ENCODE assay signal across 8 cellular contexts in the genomic region with DNA sequence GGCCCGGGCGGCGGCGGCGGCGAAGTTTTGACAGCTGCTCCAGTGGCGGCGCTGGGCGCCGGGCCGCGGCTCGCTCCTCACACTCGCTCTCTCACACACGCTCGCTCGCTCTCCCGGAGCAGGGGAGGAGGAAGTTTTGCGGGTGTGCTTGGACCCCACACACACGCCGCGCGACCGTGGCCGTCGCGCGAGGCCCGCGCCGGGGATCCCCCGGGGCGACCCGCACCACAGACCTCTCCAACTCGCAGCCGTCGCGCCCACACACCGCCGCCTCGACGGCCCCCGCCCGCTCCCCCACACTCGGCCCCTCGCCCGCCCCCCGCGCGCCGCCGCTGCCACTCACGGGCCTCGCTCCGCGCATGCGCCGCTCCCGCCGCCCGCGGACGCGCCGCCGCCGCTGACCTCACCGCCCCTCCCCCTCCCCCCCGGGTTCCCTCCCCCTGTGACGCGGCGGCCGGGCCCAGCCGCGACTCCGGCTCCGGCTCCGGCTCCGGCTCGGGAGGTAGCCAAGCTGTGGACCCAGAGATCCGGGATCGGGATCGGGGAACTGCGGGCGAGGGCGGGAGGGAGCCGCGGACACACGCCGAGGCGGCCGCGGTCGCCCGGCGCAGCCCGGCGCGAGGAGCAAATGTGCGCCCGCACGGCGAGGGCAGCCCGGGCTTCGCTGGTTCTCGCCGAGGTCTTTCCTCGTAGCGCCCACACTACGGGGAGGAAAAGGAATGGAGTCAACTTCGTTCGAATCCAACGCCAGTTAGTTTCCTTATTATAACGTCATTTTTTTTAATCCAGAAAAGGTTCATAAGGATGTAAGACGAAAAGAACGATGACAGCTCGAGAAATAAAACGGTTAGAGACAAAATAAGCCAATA. TPM values are rescaled to one million over a fixed set of nuclear protein-coding genes. Genes with fewer than 3 reads are reported as not detected.
DNase-seq lines count a peak whose midpoint lies in the region; ATAC-seq, FAIRE-seq and TF ChIP-seq lines count a peak whose summit lies in the region.

No MANE protein-coding gene starts in this region.

- no peaks in the 10 kb centered on the region for H3K9me3 Mint-ChIP-seq in activated T-helper 17 cell treated with anti-CD3 and anti-CD28 coated beads, Interleukin-2, amount 50 U/mL, for 72 hours
- no peaks in the 10 kb centered on the region for H3K9me3 Mint-ChIP-seq in naive thymus-derived CD8-positive, alpha-beta T cell
- no peaks in the 10 kb centered on the region for H3K9me3 Mint-ChIP-seq in stimulated activated naive B cell treated with anti-CD40 and anti-IgM and Interleukin-4, amounts not matched to agents 10 μg/mL and 1 μg/mL and 100 μg/mL, for 72 hours

- no peaks in the 10 kb centered on the region for H3K4me1 Mint-ChIP-seq in activated T-helper 17 cell treated with anti-CD3 and anti-CD28 coated beads, Interleukin-2, amount 50 U/mL, for 72 hours
- H3K4me1 Mint-ChIP-seq in naive thymus-derived CD8-positive, alpha-beta T cell, result peaks cover 11 to 35% (median 19%) of the 10 kb centered on the region in 4 donors
- H3K4me1 Mint-ChIP-seq in stimulated activated naive B cell treated with anti-CD40 and anti-IgM and Interleukin-4, amounts not matched to agents 10 μg/mL and 1 μg/mL and 100 μg/mL, for 72 hours, result peaks cover 10 to 34% of the 10 kb centered on the region in 2 donors

- DNase-seq in DMS53 treated with DMSO at 0.1 percent for 48 hours (lab: John Stamatoyannopoulos, UW; ENCODE audit: unreplicated experiment), result peak; percentile 88
- peak; percentile 68 for DNase-seq in KG1 (lab: John Stamatoyannopoulos, UW)
- peak; percentile 83 for DNase-seq in RCC 7860 (ENCODE audit: low spot score)
- DNase-seq in fibroblast of mammary gland (ENCODE audit: low read depth), result peak; percentile 87
- DNase-seq in naive thymus-derived CD8-positive, alpha-beta T cell, result peak; percentile 82 to 95 (median 88)
- peak; percentile 85 for DNase-seq in stimulated activated naive B cell treated with anti-CD40 and anti-IgM and Interleukin-4, amounts not matched to agents 10 μg/mL and 1 μg/mL and 100 μg/mL, for 72 hours

- peak overlapping the region; percentile 39 for H3K4me3 ChIP-seq in fibroblast of mammary gland (ENCODE audit: control insufficient read depth, low read depth, low read length)

- TF ChIP-seq CTCF in fibroblast of mammary gland (conservative IDR thresholded peaks at IDR 0.05; ENCODE audit: control insufficient read depth, insufficient read depth, low read depth, low read length), result no peak

- peak; percentile 49 for FAIRE-seq in RCC 7860 (lab: Jason Lieb, UNC)

- H3K36me3 Mint-ChIP-seq in activated T-helper 17 cell treated with anti-CD3 and anti-CD28 coated beads, Interleukin-2, amount 50 U/mL, for 72 hours (ENCODE audit: low read depth), result peaks cover 18% of the 10 kb centered on the region
- H3K36me3 Mint-ChIP-seq in naive thymus-derived CD8-positive, alpha-beta T cell, result no peaks in the 10 kb centered on the region
- H3K36me3 Mint-ChIP-seq in stimulated activated naive B cell treated with anti-CD40 and anti-IgM and Interleukin-4, amounts not matched to agents 10 μg/mL and 1 μg/mL and 100 μg/mL, for 72 hours, result no peaks in the 10 kb centered on the region

- no peaks in the 10 kb centered on the region for H3K27me3 Mint-ChIP-seq in activated T-helper 17 cell treated with anti-CD3 and anti-CD28 coated beads, Interleukin-2, amount 50 U/mL, for 72 hours
- H3K27me3 Mint-ChIP-seq in naive thymus-derived CD8-positive, alpha-beta T cell, result peaks cover 0 to 2% (median 0%) of the 10 kb centered on the region in 5 donors
- H3K27me3 Mint-ChIP-seq in stimulated activated naive B cell treated with anti-CD40 and anti-IgM and Interleukin-4, amounts not matched to agents 10 μg/mL and 1 μg/mL and 100 μg/mL, for 72 hours, result no peaks in the 10 kb centered on the region

- POLR2A ChIA-PET in naive thymus-derived CD8-positive, alpha-beta T cell (lab: Charles Lee), result interaction anchor here (1.7 kb wide), 1 partner anchor 27 kb away, joined by 6 read pairs; no protein-coding TSS in a partner anchor

- peak overlapping the region; percentile 79 for H3K4me3 Mint-ChIP-seq in activated T-helper 17 cell treated with anti-CD3 and anti-CD28 coated beads, Interleukin-2, amount 50 U/mL, for 72 hours
- H3K4me3 Mint-ChIP-seq in naive thymus-derived CD8-positive, alpha-beta T cell, result peak overlapping the region; percentile 77 to 92 (median 88)
- peak overlapping the region; percentile 81 to 93 for H3K4me3 Mint-ChIP-seq in stimulated activated naive B cell treated with anti-CD40 and anti-IgM and Interleukin-4, amounts not matched to agents 10 μg/mL and 1 μg/mL and 100 μg/mL, for 72 hours

- peak overlapping the region; percentile 78 for H3K27ac Mint-ChIP-seq in activated T-helper 17 cell treated with anti-CD3 and anti-CD28 coated beads, Interleukin-2, amount 50 U/mL, for 72 hours
- H3K27ac Mint-ChIP-seq in naive thymus-derived CD8-positive, alpha-beta T cell, result peak overlapping the region; percentile 91 to 97 (median 95)
- peak overlapping the region; percentile 95 for H3K27ac Mint-ChIP-seq in stimulated activated naive B cell treated with anti-CD40 and anti-IgM and Interleukin-4, amounts not matched to agents 10 μg/mL and 1 μg/mL and 100 μg/mL, for 72 hours

- ATAC-seq in GM21717 (IDR thresholded peaks at IDR 0.05; ENCODE audit: unreplicated experiment), result peak; percentile 47
- peak; percentile 62 for ATAC-seq in activated T-helper 17 cell treated with anti-CD3 and anti-CD28 coated beads, Interleukin-2, amount 50 U/mL, for 72 hours (replicated peaks)
- peak; percentile 69 to 71 for ATAC-seq in naive thymus-derived CD8-positive, alpha-beta T cell
- peak; percentile 61 to 67 for ATAC-seq in stimulated activated naive B cell treated with anti-CD40 and anti-IgM and Interleukin-4, amounts not matched to agents 10 μg/mL and 1 μg/mL and 100 μg/mL, for 72 hours (replicated peaks)

RNA-seq across cellular contexts. Expression of gene KMT2C, which starts 0.7 kb away (rescaled TPM):
- 100 to 1,000 TPM in 1 of 2 donors, 10 to 100 TPM in 1; 52.1 to 106 TPM for total RNA-seq in activated T-helper 17 cell treated with anti-CD3 and anti-CD28 coated beads, Interleukin-2, amount 50 U/mL, for 72 hours
- 100 to 1,000 TPM in 1 of 2 experiments, 10 to 100 TPM in 1; 91.8 to 111 TPM for total RNA-seq in naive thymus-derived CD8-positive, alpha-beta T cell
- 10 to 100 TPM in 2 of 3 donors, 1 to 10 TPM in 1; 6.7 to 20.9 (median 10.7) TPM for polyA plus RNA-seq in naive thymus-derived CD8-positive, alpha-beta T cell

Comparison
In these comparisons a context has a peak if more than half of its experiments do, and no peak if none do; other contexts are left out.
1. Peak in every context shown above with its lines: DNase-seq, ATAC-seq and H3K4me3 ChIP-seq.